9 cellular contexts compared by ENCODE assay signal in genomic region chr7:5689118-5689517, GRCh38.
DNase-seq lines count a peak whose midpoint lies in the region; ATAC-seq and TF ChIP-seq lines count a peak whose summit lies in the region.
"Had no signal": no experiment of that assay in that cellular context is flagged by ENCODE, and none has a peak within 500 bp of the region (broad histone marks: within the 10 kb centered on the region; RNA-seq: fewer than 3 reads in every experiment).

No MANE protein-coding gene starts in this region.

- no peak overlapping the region for H3K27ac Mint-ChIP-seq in glutamatergic neuron (ENCODE audit: unreplicated experiment)

- CTCF ChIA-PET in AG04450 (lab: Charles Lee) = interaction anchor here (0.8 to 3.6 kb wide), 3 partner anchors 9 to 16 kb away, joined by 3 to 22 read pairs (median 6); no protein-coding TSS in a partner anchor

- no peak for TF ChIP-seq EP300 in ovary (IDR thresholded peaks at IDR 0.05)

- H3K9me3 Mint-ChIP-seq in glutamatergic neuron (ENCODE audit: unreplicated experiment) = peaks cover 2% of the 10 kb centered on the region

- no peaks in the 10 kb centered on the region for H3K27me3 Mint-ChIP-seq in glutamatergic neuron (ENCODE audit: unreplicated experiment)

- peak overlapping the region; percentile 68 for H3K27ac ChIP-seq in AG04450 (ENCODE audit: low read depth, low read length)
- peak overlapping the region; percentile 70 for H3K27ac ChIP-seq in brain microvascular endothelial cell
- H3K27ac ChIP-seq in ovary = peak overlapping the region in 1 of 2 donors; percentile 65
- H3K27ac ChIP-seq: SK-N-MC had no signal

- H3K36me3 ChIP-seq in brain microvascular endothelial cell (replicated peaks) (peaks cover 17% of the 10 kb centered on the region), ovary (no peaks in the 10 kb centered on the region), H7 (replicated peaks; ENCODE audit: control insufficient read depth, insufficient read depth, low read length) (peaks cover 1% of the 10 kb centered on the region)

- peaks cover 42% of the 10 kb centered on the region for H3K4me1 Mint-ChIP-seq in glutamatergic neuron (ENCODE audit: low read depth, unreplicated experiment)

- POLR2A ChIA-PET in AG04450 (lab: Yijun Ruan, JAX) = interaction anchor here (0.8 kb wide), 1 partner anchor 138 kb away, joined by 3 read pairs; no protein-coding TSS in a partner anchor

- WGBS in ovary, 3 donors = 27 to 40% (median 31%) methylated on average over 5 of the region's 5 CpGs

- H3K9me3 ChIP-seq in AG04450 (ENCODE audit: control insufficient read depth, insufficient read depth, low read length) (no peaks in the 10 kb centered on the region), ovary (no peaks in the 10 kb centered on the region)

- ATAC-seq in GM21619 (IDR thresholded peaks at IDR 0.05; ENCODE audit: unreplicated experiment) (no peak), HG02571 (IDR thresholded peaks at IDR 0.05; ENCODE audit: unreplicated experiment) (no peak)

- H3K36me3 Mint-ChIP-seq in glutamatergic neuron (ENCODE audit: unreplicated experiment) = no peaks in the 10 kb centered on the region

- intact Hi-C loops in ovary (cut with DNase I) = no loop called here

- H3K4me3 ChIP-seq in AG04450 (ENCODE audit: low read depth, low read length) = no peak overlapping the region
- no peak overlapping the region for H3K4me3 ChIP-seq in brain microvascular endothelial cell (ENCODE audit: low read depth, low read length)
- H3K4me3 ChIP-seq in ovary = peak overlapping the region; percentile 8
- H3K4me3 ChIP-seq in H7 (ENCODE audit: insufficient read depth, low read depth, low read length) = no peak overlapping the region
- H3K4me3 ChIP-seq: SK-N-MC had no signal

- TF ChIP-seq CTCF in AG04450 (IDR thresholded peaks at IDR 0.05; ENCODE audit: low read depth, low read length) (no peak), brain microvascular endothelial cell (IDR thresholded peaks at IDR 0.05; ENCODE audit: low read depth, low read length, missing control alignments) (no peak), ovary (IDR thresholded peaks at IDR 0.05) (no peak), glutamatergic neuron (IDR thresholded peaks at IDR 0.05; ENCODE audit: partially characterized antibody, unreplicated experiment) (no peak)

- DNase-seq in AG04450 (ENCODE audit: low read depth, low spot score) = no peak
- DNase-seq in T follicular helper cell (ENCODE audit: low read depth) = peak; percentile 55
- DNase-seq in brain microvascular endothelial cell = peak; percentile 23
- DNase-seq in ovary = no peak
- DNase-seq in H7 = no peak
- no peak for DNase-seq in glutamatergic neuron

- no peaks in the 10 kb centered on the region for H3K27me3 ChIP-seq in AG04450 (ENCODE audit: control insufficient read depth, insufficient read depth, low read length)
- no peaks in the 10 kb centered on the region for H3K27me3 ChIP-seq in brain microvascular endothelial cell (replicated peaks)
- H3K27me3 ChIP-seq in ovary = no peaks in the 10 kb centered on the region
- no peaks in the 10 kb centered on the region for H3K27me3 ChIP-seq in H7 (ENCODE audit: control insufficient read depth, insufficient read depth, low read length)

- H3K4me1 ChIP-seq in ovary (ENCODE audit: insufficient read depth) = peaks cover 32% of the 10 kb centered on the region

- no peak for TF ChIP-seq POLR2A in ovary (IDR thresholded peaks at IDR 0.05)

- H3K4me3 Mint-ChIP-seq in glutamatergic neuron (ENCODE audit: unreplicated experiment) = no peak overlapping the region

- in situ Hi-C loops in brain microvascular endothelial cell (cut with HindIII; ENCODE audit: low pct_ligation_motif_present, low sequenced_read_pairs) = no loop called here

Comparison
In these comparisons a context has a peak if more than half of its experiments do, and no peak if none do; other contexts are left out.
1. DNase-seq: peak in T follicular helper cell (single experiment) and brain microvascular endothelial cell (single experiment); none in AG04450 (single experiment), ovary (0 of 5), H7 (single experiment) and glutamatergic neuron (single experiment).